8 cellular contexts compared by ENCODE assay signal in the genomic region with DNA sequence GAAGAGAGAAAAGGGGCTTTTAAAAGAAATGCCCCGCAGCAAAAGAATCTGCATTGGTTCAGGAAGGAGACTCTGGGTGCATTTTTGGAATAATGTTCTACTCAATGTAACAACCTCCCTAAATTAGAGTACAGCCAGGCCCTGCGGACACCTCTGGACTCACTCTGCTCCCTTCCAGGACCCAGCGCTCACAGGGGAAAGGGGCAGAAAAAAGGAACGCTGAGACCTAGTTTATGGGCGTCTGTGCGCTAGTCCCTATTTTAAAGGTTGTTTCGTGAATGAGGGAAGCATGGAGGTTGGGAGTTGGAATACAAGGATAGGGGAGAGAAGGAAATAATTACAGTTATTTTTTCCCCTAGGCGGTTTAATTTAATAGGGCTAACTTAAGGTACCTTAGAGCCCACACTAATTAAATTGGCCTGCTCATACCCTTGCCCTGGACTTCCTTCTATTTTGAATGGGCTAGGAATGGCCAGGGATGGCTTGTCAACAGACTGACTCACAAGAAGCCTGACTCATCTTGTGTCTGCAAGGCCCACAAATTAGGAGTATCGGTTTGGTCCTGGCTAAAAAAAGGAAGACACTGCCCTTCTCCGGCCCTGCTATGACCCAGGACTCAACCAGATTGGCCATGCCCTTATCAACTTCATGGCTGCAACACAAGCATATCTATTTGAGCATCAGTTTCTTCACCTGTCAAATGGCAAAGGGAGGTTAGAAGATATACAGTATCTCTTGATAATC. TPM values are rescaled to one million over a fixed set of nuclear protein-coding genes. Genes with fewer than 3 reads are reported as not detected.
DNase-seq lines count a peak whose midpoint lies in the region; ATAC-seq and TF ChIP-seq lines count a peak whose summit lies in the region.

No MANE protein-coding gene starts in this region.

- peak overlapping the region; percentile 83 for H2AFZ ChIP-seq in SK-N-SH (ENCODE audit: low read depth)
- peak overlapping the region; percentile 23 for H2AFZ ChIP-seq in neural progenitor cell (replicated peaks)

- H3K4me1 ChIP-seq in SK-N-SH (ENCODE audit: control insufficient read depth in 1 of 2, insufficient read depth in 2 of 2, low read depth in 1 of 2, low read length in 1 of 2) (peaks cover 20 to 33% of the 10 kb centered on the region in 2 experiments), neural progenitor cell (peaks cover 52% of the 10 kb centered on the region)

- in situ Hi-C loops in G401 (cut with HindIII; ENCODE audit: low sequenced_read_pairs), result loop anchor here (10.0 kb wide), 1 partner anchor 77 kb away; no protein-coding TSS in a partner anchor

- H3K36me3 ChIP-seq in SK-N-SH (replicated peaks in 1 of 2; ENCODE audit: control insufficient read depth in 1 of 2, insufficient read depth in 2 of 2, low read length in 1 of 2) (peaks cover 2% of the 10 kb centered on the region in 2 experiments), neural progenitor cell (no peaks in the 10 kb centered on the region)

- peak overlapping the region; percentile 96 to 99 for H3K27ac ChIP-seq in SK-N-SH (ENCODE audit: low read depth in 2 of 2, low read length in 1 of 2)
- H3K27ac ChIP-seq in epithelial cell of prostate, result peak overlapping the region; percentile 70
- H3K27ac ChIP-seq in neural progenitor cell, result peak overlapping the region; percentile 74

- no peak for TF ChIP-seq RAD21 in SK-N-SH (IDR thresholded peaks at IDR 0.05; ENCODE audit: low read length)

- peaks cover 5% of the 10 kb centered on the region; the same call in 1 of the 2 replicates for H4K20me1 ChIP-seq in SK-N-SH (ENCODE audit: insufficient read depth)
- peaks cover 24% of the 10 kb centered on the region for H4K20me1 ChIP-seq in neural progenitor cell (ENCODE audit: low read depth)

- H3K79me2 ChIP-seq in SK-N-SH (ENCODE audit: insufficient read depth) (peaks cover 22% of the 10 kb centered on the region), neural progenitor cell (ENCODE audit: low read depth) (peaks cover 25% of the 10 kb centered on the region)

- H3F3A ChIP-seq in SK-N-SH (replicated peaks; ENCODE audit: insufficient read depth) (peaks cover 22% of the 10 kb centered on the region), neural progenitor cell (ENCODE audit: low read depth) (peaks cover 33% of the 10 kb centered on the region)

- no peak for DNase-seq in activated naive CD4-positive, alpha-beta T cell treated with anti-CD3 and anti-CD28 coated beads, Interleukin-2, amount 10 ng/mL, durations not matched to agents 7 days and 5 days
- no peak for DNase-seq in activated naive CD4-positive, alpha-beta T cell treated with anti-CD3 and anti-CD28 coated beads, Interleukin-2, amount 50 U/mL, for 16 hours
- DNase-seq in SK-N-SH (no peak), epithelial cell of prostate (ENCODE audit: low read depth, low spot score) (peak; percentile 87), neural progenitor cell (ENCODE audit: low spot score) (peak; percentile 60), G401 (ENCODE audit: low spot score) (no peak), T-helper 9 cell (no peak)

- TF ChIP-seq EP300 in SK-N-SH (IDR thresholded peaks at IDR 0.05; ENCODE audit: borderline replicate concordance in 1 of 2, low read depth in 1 of 2, low read length in 1 of 2), result no peak

- POLR2A ChIA-PET in SK-N-SH (lab: Yijun Ruan, JAX), result interaction anchor here (0.9 to 2.3 kb wide), 7 partner anchors 71 to 289 kb away, joined by 3 to 21 read pairs (median 4); a partner anchor contains a TSS

- peaks cover 4% of the 10 kb centered on the region for H3K27me3 Mint-ChIP-seq in activated naive CD4-positive, alpha-beta T cell treated with anti-CD3 and anti-CD28 coated beads, Interleukin-2, amount 10 ng/mL, durations not matched to agents 7 days and 5 days
- H3K27me3 Mint-ChIP-seq in neural progenitor cell (ENCODE audit: insufficient read depth, low read depth), result peaks cover 16% of the 10 kb centered on the region

- H3K4me1 Mint-ChIP-seq in activated naive CD4-positive, alpha-beta T cell treated with anti-CD3 and anti-CD28 coated beads, Interleukin-2, amount 10 ng/mL, durations not matched to agents 7 days and 5 days, result peaks cover 69% of the 10 kb centered on the region
- peaks cover 57% of the 10 kb centered on the region for H3K4me1 Mint-ChIP-seq in neural progenitor cell

- peak overlapping the region; percentile 92 for H3K27ac Mint-ChIP-seq in activated naive CD4-positive, alpha-beta T cell treated with anti-CD3 and anti-CD28 coated beads, Interleukin-2, amount 10 ng/mL, durations not matched to agents 7 days and 5 days
- peak overlapping the region; percentile 100 for H3K27ac Mint-ChIP-seq in neural progenitor cell

- H3K4me3 ChIP-seq in SK-N-SH (ENCODE audit: low read depth in 2 of 2, low read length in 1 of 2), result peak overlapping the region in 1 of 2 experiments; percentile 39; a peak in 1 of 4 replicates
- H3K4me3 ChIP-seq in neural progenitor cell, result peak overlapping the region; percentile 97

- TF ChIP-seq CTCF in SK-N-SH (IDR thresholded peaks at IDR 0.05) (no peak), neural progenitor cell (IDR thresholded peaks at IDR 0.05) (no peak)

- WGBS in SK-N-SH (ENCODE audit: low lambda C conversion rate), result 43% methylated on average over 10 of the region's 10 CpGs

- no peaks in the 10 kb centered on the region for H3K9me2 ChIP-seq in SK-N-SH

- peak overlapping the region; percentile 99 for H3K4me2 ChIP-seq in SK-N-SH
- peak overlapping the region; percentile 98 for H3K4me2 ChIP-seq in neural progenitor cell

- H3K9ac ChIP-seq in SK-N-SH (peak overlapping the region; percentile 57; the same call in 1 of the 2 replicates), neural progenitor cell (no peak overlapping the region)

- H3K9me3 ChIP-seq in SK-N-SH, result no peaks in the 10 kb centered on the region
- no peaks in the 10 kb centered on the region for H3K9me3 ChIP-seq in neural progenitor cell (ENCODE audit: low read depth)

- ATAC-seq in GM19395 (IDR thresholded peaks at IDR 0.05; ENCODE audit: unreplicated experiment), result no peak

- H3K36me3 Mint-ChIP-seq in activated naive CD4-positive, alpha-beta T cell treated with anti-CD3 and anti-CD28 coated beads, Interleukin-2, amount 10 ng/mL, durations not matched to agents 7 days and 5 days, result peaks cover 22% of the 10 kb centered on the region
- peaks cover 12% of the 10 kb centered on the region for H3K36me3 Mint-ChIP-seq in neural progenitor cell

- H3K9me3 Mint-ChIP-seq in activated naive CD4-positive, alpha-beta T cell treated with anti-CD3 and anti-CD28 coated beads, Interleukin-2, amount 10 ng/mL, durations not matched to agents 7 days and 5 days, result no peaks in the 10 kb centered on the region
- H3K9me3 Mint-ChIP-seq in neural progenitor cell, result no peaks in the 10 kb centered on the region

- H3K4me3 Mint-ChIP-seq in activated naive CD4-positive, alpha-beta T cell treated with anti-CD3 and anti-CD28 coated beads, Interleukin-2, amount 10 ng/mL, durations not matched to agents 7 days and 5 days, result peak overlapping the region; percentile 93
- H3K4me3 Mint-ChIP-seq in neural progenitor cell, result peak overlapping the region; percentile 94

- CTCF ChIA-PET in activated naive CD4-positive, alpha-beta T cell treated with anti-CD3 and anti-CD28 coated beads, Interleukin-2, amount 10 ng/mL, durations not matched to agents 7 days and 5 days (lab: Charles Lee), result interaction anchor here (1.0 to 2.3 kb wide), 6 partner anchors 60 to 120 kb away, joined by 3 to 14 read pairs (median 6); no protein-coding TSS in a partner anchor
- CTCF ChIA-PET in SK-N-SH (lab: Yijun Ruan, JAX), result interaction anchor here (0.6 to 2.3 kb wide), 5 partner anchors 81 to 384 kb away, joined by 3 to 38 read pairs (median 4); no protein-coding TSS in a partner anchor

- H3K27me3 ChIP-seq in SK-N-SH (ENCODE audit: insufficient read depth), result no peaks in the 10 kb centered on the region
- H3K27me3 ChIP-seq in neural progenitor cell, result no peaks in the 10 kb centered on the region

TF ChIP-seq in SK-N-SH, 30 proteins besides CTCF, POLR2A, EP300 and RAD21 (continues in another document):
- TF ChIP-seq FOSL2 (IDR thresholded peaks at IDR 0.05; ENCODE audit: borderline replicate concordance, low read depth) (peak; percentile 97), RFX5 (IDR thresholded peaks at IDR 0.05; ENCODE audit: low read length) (no peak), GATA2 (CRISPR knock-in tag; IDR thresholded peaks at IDR 0.05) (no peak), TCF12 (IDR thresholded peaks at IDR 0.05) (peak; percentile 62), SIN3A (IDR thresholded peaks at IDR 0.05; ENCODE audit: borderline replicate concordance, low read depth, low read length) (no peak), YY1 (IDR thresholded peaks at IDR 0.05; ENCODE audit: low read depth) (no peak), EZH2phosphoT487 (IDR thresholded peaks at IDR 0.05; ENCODE audit: borderline replicate concordance, low read depth) (no peak), POLR2AphosphoS5 (IDR thresholded peaks at IDR 0.05; ENCODE audit: low read depth, low read length) (peak; percentile 26; the same call in 1 of the 2 replicates), GABPA (IDR thresholded peaks at IDR 0.05; ENCODE audit: low read depth) (no peak), MEF2A (IDR thresholded peaks at IDR 0.05; ENCODE audit: borderline replicate concordance, low read depth) (peak; percentile 38; the same call in 1 of the 2 replicates)
- TF ChIP-seq, protein P1, sequence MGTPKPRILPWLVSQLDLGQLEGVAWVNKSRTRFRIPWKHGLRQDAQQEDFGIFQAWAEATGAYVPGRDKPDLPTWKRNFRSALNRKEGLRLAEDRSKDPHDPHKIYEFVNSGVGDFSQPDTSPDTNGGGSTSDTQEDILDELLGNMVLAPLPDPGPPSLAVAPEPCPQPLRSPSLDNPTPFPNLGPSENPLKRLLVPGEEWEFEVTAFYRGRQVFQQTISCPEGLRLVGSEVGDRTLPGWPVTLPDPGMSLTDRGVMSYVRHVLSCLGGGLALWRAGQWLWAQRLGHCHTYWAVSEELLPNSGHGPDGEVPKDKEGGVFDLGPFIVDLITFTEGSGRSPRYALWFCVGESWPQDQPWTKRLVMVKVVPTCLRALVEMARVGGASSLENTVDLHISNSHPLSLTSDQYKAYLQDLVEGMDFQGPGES (IDR thresholded peaks at IDR 0.05; ENCODE audit: low read depth, low read length), result no peak
- TF ChIP-seq, protein P2, sequence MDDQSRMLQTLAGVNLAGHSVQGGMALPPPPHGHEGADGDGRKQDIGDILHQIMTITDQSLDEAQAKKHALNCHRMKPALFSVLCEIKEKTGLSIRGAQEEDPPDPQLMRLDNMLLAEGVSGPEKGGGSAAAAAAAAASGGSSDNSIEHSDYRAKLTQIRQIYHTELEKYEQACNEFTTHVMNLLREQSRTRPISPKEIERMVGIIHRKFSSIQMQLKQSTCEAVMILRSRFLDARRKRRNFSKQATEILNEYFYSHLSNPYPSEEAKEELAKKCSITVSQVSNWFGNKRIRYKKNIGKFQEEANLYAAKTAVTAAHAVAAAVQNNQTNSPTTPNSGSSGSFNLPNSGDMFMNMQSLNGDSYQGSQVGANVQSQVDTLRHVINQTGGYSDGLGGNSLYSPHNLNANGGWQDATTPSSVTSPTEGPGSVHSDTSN (IDR thresholded peaks at IDR 0.05), result peak; percentile 59

RNA-seq across cellular contexts. Expression of a gene that starts 1.9 kb away (rescaled TPM):
- 18.0 and 26.2 TPM in 2 replicates for polyA plus RNA-seq in SK-N-SH (2012; rRNA removed)
- 15.6 and 23.2 TPM in 2 replicates for polyA plus RNA-seq in SK-N-SH (2012; cell fraction: cytosol; rRNA removed)
- polyA plus RNA-seq in SK-N-SH (2012; cell fraction: nucleus; rRNA removed), result 11.7 and 18.1 TPM in 2 replicates
- total RNA-seq in neural progenitor cell (ENCODE audit: low replicate concordance), result 53.0 and 86.1 TPM in 2 replicates
- total RNA-seq in G401 (2014; rRNA removed; shearing (Covaris generic)), result 64.0 and 71.2 TPM in 2 replicates

Comparison
In these comparisons a context has a peak if more than half of its experiments do, and no peak if none do; other contexts are left out.
1. DNase-seq: peak in epithelial cell of prostate (single experiment) and neural progenitor cell (single experiment); none in activated naive CD4-positive, alpha-beta T cell treated with anti-CD3 and anti-CD28 coated beads, Interleukin-2, amount 10 ng/mL, durations not matched to agents 7 days and 5 days (single experiment), activated naive CD4-positive, alpha-beta T cell treated with anti-CD3 and anti-CD28 coated beads, Interleukin-2, amount 50 U/mL, for 16 hours (single experiment), SK-N-SH (single experiment), G401 (single experiment) and T-helper 9 cell (single experiment).
2. Peak in every context shown above with its lines, with median percentiles within 50 percentile points of each other: H3K27ac ChIP-seq.